Comparison of ENCODE assay signal across 8 cellular contexts in genomic region chr4:156970501-156971167, GRCh38. TPM values are rescaled to one million over a fixed set of nuclear protein-coding genes. Genes with fewer than 3 reads are reported as not detected.
DNase-seq lines count a peak whose midpoint lies in the region; ATAC-seq and TF ChIP-seq lines count a peak whose summit lies in the region.

No MANE protein-coding gene starts in this region.

- ATAC-seq in GM21619 (IDR thresholded peaks at IDR 0.05; ENCODE audit: unreplicated experiment): no peak
- ATAC-seq in HG02840 (IDR thresholded peaks at IDR 0.05; ENCODE audit: low FRiP score, unreplicated experiment): no peak

- WGBS in prostate gland: 0% methylated on average over 22 of the region's 22 CpGs

- no peaks in the 10 kb centered on the region for H3K4me1 ChIP-seq in prostate gland (replicated peaks)

- TF ChIP-seq CTCF in prostate gland (IDR thresholded peaks at IDR 0.05): peak in 3 of 4 experiments; percentile 26 to 53 (median 52)

- no peak for TF ChIP-seq POLR2A in prostate gland (IDR thresholded peaks at IDR 0.05)

- in situ Hi-C loops in T47D (cut with HindIII; ENCODE audit: low pct_unique_long_range_greater_than_20kb, low sequenced_read_pairs): no loop called here

- peak; percentile 13 for DNase-seq in activated CD4-positive, alpha-beta T cell treated with anti-CD3 and anti-CD28 coated beads for 48 hours
- DNase-seq in activated CD4-positive, alpha-beta T cell treated with anti-CD3 and anti-CD28 coated beads for 4 hours: no peak
- DNase-seq in NCI-H345 treated with DMSO at 0.1 percent for 48 hours (lab: John Stamatoyannopoulos, UW; ENCODE audit: unreplicated experiment) (peak; percentile 10), T47D (ENCODE audit: low read depth in 1 of 2, low spot score in 1 of 2) (peak; percentile 61 to 73), prostate gland (ENCODE audit: low spot score) (peak; percentile 50)

- H3K27ac ChIP-seq in prostate gland: peak overlapping the region; percentile 88 to 91

- H3K9me3 ChIP-seq in prostate gland: no peaks in the 10 kb centered on the region

- intact Hi-C loops in prostate gland (cut with DNase I): loop anchor here (2.0 to 10.0 kb wide), 4 partner anchors 74 to 493 kb away; no protein-coding TSS in a partner anchor

- no peaks in the 10 kb centered on the region for H3K36me3 ChIP-seq in prostate gland

- H3K4me3 ChIP-seq in iPS-11a (ENCODE audit: low read depth, low read length): peak overlapping the region; percentile 58
- peak overlapping the region; percentile 65 to 75 for H3K4me3 ChIP-seq in prostate gland

- H3K27me3 ChIP-seq in prostate gland (replicated peaks; ENCODE audit: insufficient read depth): no peaks in the 10 kb centered on the region

RNA-seq across cellular contexts. Expression of gene PDGFC, which starts 1.0 kb away (rescaled TPM):
- total RNA-seq in prostate gland: 10 to 100 TPM; 18.6 to 36.8 TPM

Comparison
In these comparisons a context has a peak if more than half of its experiments do, and no peak if none do; other contexts are left out.
1. DNase-seq: peak in activated CD4-positive, alpha-beta T cell treated with anti-CD3 and anti-CD28 coated beads for 48 hours (single experiment), NCI-H345 treated with DMSO at 0.1 percent for 48 hours (single experiment), T47D (2 of 2) and prostate gland (single experiment); none in activated CD4-positive, alpha-beta T cell treated with anti-CD3 and anti-CD28 coated beads for 4 hours (0 of 2).